ENCODE assay signal across 8 cellular contexts in the genomic region with DNA sequence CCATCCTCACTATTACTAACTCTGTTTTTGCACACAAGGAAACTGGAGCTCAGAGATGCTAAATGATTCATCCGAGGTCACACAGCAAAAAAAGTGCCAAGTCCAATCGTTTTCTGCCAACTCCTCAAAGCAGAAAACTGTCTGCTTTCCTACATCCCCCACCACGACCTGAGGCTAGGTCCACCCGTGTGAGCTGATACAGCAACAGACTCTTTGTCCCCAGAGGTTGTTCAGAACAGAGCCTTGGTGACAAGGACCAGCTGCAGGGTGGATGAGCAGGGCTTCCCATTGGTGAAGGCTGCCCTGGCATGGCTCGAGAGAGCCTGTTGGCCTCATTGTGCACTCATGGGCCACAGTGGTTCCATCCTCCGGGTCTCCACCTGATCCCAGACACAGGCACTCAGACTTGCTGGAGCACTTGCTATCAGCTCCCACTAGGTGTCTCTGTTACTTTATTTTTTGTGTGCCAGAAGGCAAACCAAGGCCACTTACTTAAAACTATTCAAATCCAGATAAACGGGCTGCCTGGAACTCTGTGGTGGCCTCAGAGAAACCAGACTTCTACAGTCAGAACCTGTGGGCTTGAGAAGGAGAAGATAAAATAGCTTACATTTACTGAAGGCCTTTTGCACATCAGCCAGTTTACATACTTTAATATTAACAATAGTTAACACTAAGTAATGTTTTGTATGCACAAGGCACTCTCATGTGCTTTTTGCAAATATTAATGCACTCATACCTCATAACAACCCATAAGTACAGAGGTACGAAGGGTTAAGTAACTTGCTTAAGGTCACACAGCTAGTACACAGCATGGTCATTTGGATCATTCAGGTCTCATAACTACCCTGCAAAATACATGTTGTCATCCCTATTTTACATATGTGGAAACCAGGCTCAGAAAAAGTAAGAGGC.
DNase-seq lines count a peak whose midpoint lies in the region; ATAC-seq, FAIRE-seq and TF ChIP-seq lines count a peak whose summit lies in the region.

No MANE protein-coding gene starts in this region.

- no peak for TF ChIP-seq POLR2A in A549 (IDR thresholded peaks at IDR 0.05; ENCODE audit: low read length)

- WGBS in A549 (ENCODE audit: missing lambda C conversion rate) = 13% methylated on average over 7 of the region's 8 CpGs

- H3K4me2 ChIP-seq in A549 = peak overlapping the region; percentile 40

- peak overlapping the region; percentile 58 to 60 for H3K27ac ChIP-seq in A549
- H3K27ac ChIP-seq in ascending aorta = no peak overlapping the region
- no peak overlapping the region for H3K27ac ChIP-seq in right atrium auricular region

- H3K27me3 ChIP-seq in NT2/D1 (ENCODE audit: insufficient read depth, insufficient read length) (no peaks in the 10 kb centered on the region), ascending aorta (no peaks in the 10 kb centered on the region), right atrium auricular region (no peaks in the 10 kb centered on the region)

- ATAC-seq in A549 (peak; percentile 90 to 99), GM18867 (IDR thresholded peaks at IDR 0.05; ENCODE audit: unreplicated experiment) (no peak)

- no peak overlapping the region for H3K4me3 ChIP-seq in A549
- no peak overlapping the region for H3K4me3 ChIP-seq in GM12864 (ENCODE audit: low read depth, low read length)
- no peak overlapping the region for H3K4me3 ChIP-seq in NT2/D1 (ENCODE audit: insufficient read length, low read depth)
- no peak overlapping the region for H3K4me3 ChIP-seq in ascending aorta
- H3K4me3 ChIP-seq in right atrium auricular region = no peak overlapping the region

- POLR2A ChIA-PET in A549 (lab: Yijun Ruan, JAX) = no interaction called here

- peaks cover 8% of the 10 kb centered on the region for H3K4me1 ChIP-seq in A549
- H3K4me1 ChIP-seq in NT2/D1 (ENCODE audit: insufficient read depth, insufficient read length) = no peaks in the 10 kb centered on the region
- no peaks in the 10 kb centered on the region for H3K4me1 ChIP-seq in ascending aorta
- H3K4me1 ChIP-seq in right atrium auricular region = no peaks in the 10 kb centered on the region

- H3K9me3 ChIP-seq in A549 (peaks cover 8% of the 10 kb centered on the region), NT2/D1 (ENCODE audit: insufficient read depth, low read length) (no peaks in the 10 kb centered on the region), ascending aorta (no peaks in the 10 kb centered on the region), right atrium auricular region (no peaks in the 10 kb centered on the region)

- DNase-seq in A549 (ENCODE audit: low read depth in 1 of 2, low spot score in 1 of 2) = peak; percentile 66 to 70
- DNase-seq in GM12864 (ENCODE audit: low read depth) = peak; percentile 27
- peak; percentile 9 for DNase-seq in KG1 (lab: John Stamatoyannopoulos, UW)
- DNase-seq in NT2/D1 (ENCODE audit: low read depth, low spot score) = peak; percentile 47
- DNase-seq in ascending aorta (ENCODE audit: low spot score in 2 of 2) = peak in 1 of 2 donors; percentile 78
- DNase-seq in right atrium auricular region (ENCODE audit: low spot score) = peak; percentile 71
- peak; percentile 74 for DNase-seq in renal cortical epithelial cell (ENCODE audit: low read depth)

- TF ChIP-seq EP300 in A549 (IDR thresholded peaks at IDR 0.05) = no peak

- peak; percentile 93 to 94 for TF ChIP-seq RAD21 in A549 (conservative IDR thresholded peaks at IDR 0.05 in 1 of 2, IDR thresholded peaks at IDR 0.05 in 1 of 2)

- H3K36me3 ChIP-seq in NT2/D1 (ENCODE audit: insufficient read depth, insufficient read length, low read length) (no peaks in the 10 kb centered on the region), ascending aorta (no peaks in the 10 kb centered on the region), right atrium auricular region (no peaks in the 10 kb centered on the region)

- CTCF ChIA-PET in A549 (lab: Yijun Ruan, JAX) = interaction anchor here (0.6 to 3.1 kb wide), 58 partner anchors 9 to 1312 kb away, joined by 3 to 49 read pairs (median 5); no protein-coding TSS in a partner anchor

- no peak overlapping the region for H3K9ac ChIP-seq in NT2/D1 (ENCODE audit: insufficient read length, low read depth)

- FAIRE-seq in A549 (lab: Jason Lieb, UNC) = no peak

- intact Hi-C loops in ascending aorta (cut with DNase I) = loop anchor here (1.0 kb wide), 1 partner anchor 188 kb away; no protein-coding TSS in a partner anchor

- TF ChIP-seq CTCF in A549 (IDR thresholded peaks at IDR 0.05) = peak; percentile 78
- peak; percentile 83 for TF ChIP-seq CTCF in GM12864 (IDR thresholded peaks at IDR 0.05; ENCODE audit: low read depth, low read length, missing control alignments)
- TF ChIP-seq CTCF in ascending aorta (IDR thresholded peaks at IDR 0.05) = peak; percentile 53 to 90 (median 88)
- peak; percentile 74 to 92 for TF ChIP-seq CTCF in right atrium auricular region (IDR thresholded peaks at IDR 0.05)

TF ChIP-seq in A549, 52 proteins besides CTCF, POLR2A, EP300 and RAD21:
- TF ChIP-seq ESRRA (IDR thresholded peaks at IDR 0.05; ENCODE audit: borderline replicate concordance, low read length) = no peak
- TF ChIP-seq, protein P1, sequence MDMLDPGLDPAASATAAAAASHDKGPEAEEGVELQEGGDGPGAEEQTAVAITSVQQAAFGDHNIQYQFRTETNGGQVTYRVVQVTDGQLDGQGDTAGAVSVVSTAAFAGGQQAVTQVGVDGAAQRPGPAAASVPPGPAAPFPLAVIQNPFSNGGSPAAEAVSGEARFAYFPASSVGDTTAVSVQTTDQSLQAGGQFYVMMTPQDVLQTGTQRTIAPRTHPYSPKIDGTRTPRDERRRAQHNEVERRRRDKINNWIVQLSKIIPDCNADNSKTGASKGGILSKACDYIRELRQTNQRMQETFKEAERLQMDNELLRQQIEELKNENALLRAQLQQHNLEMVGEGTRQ (IDR thresholded peaks at IDR 0.05) = no peak
- no peak for TF ChIP-seq JUNB (IDR thresholded peaks at IDR 0.05)
- TF ChIP-seq MAZ (IDR thresholded peaks at IDR 0.05; ENCODE audit: borderline replicate concordance, low read depth, low read length) = no peak
- no peak for TF ChIP-seq RARB (CRISPR knock-in tag; IDR thresholded peaks at IDR 0.05)
- peak; percentile 89 for TF ChIP-seq SMC3 (IDR thresholded peaks at IDR 0.05)

Comparison
In these comparisons a context has a peak if more than half of its experiments do, and no peak if none do; other contexts are left out.
1. H3K27ac ChIP-seq: peak in A549 (2 of 2); none in ascending aorta (0 of 2) and right atrium auricular region (0 of 2).
2. Peak in every context shown above with its lines, with median percentiles within 50 percentile points of each other: CTCF ChIP-seq.